15 cellular contexts compared by ENCODE assay signal in genomic region chr21:32558131-32558530, GRCh38. TPM values are rescaled to one million over a fixed set of nuclear protein-coding genes. Genes with fewer than 3 reads are reported as not detected.
DNase-seq lines count a peak whose midpoint lies in the region; ATAC-seq lines count a peak whose summit lies in the region.
"Had no signal": no experiment of that assay in that cellular context is flagged by ENCODE, and none has a peak within 500 bp of the region (broad histone marks: within the 10 kb centered on the region; RNA-seq: fewer than 3 reads in every experiment).

No MANE protein-coding gene starts in this region.

- H3K27me3 Mint-ChIP-seq in T-helper 17 cell (no peaks in the 10 kb centered on the region), T-cell (no peaks in the 10 kb centered on the region)
- H3K27me3 Mint-ChIP-seq in effector memory CD8-positive, alpha-beta T cell, result no peaks in the 10 kb centered on the region
- H3K27me3 Mint-ChIP-seq: CD4-positive, CD25-positive, alpha-beta regulatory T cell had no signal

- no peak for ATAC-seq in T-helper 17 cell
- ATAC-seq in effector memory CD8-positive, alpha-beta T cell (replicated peaks), result no peak
- ATAC-seq in T-cell (replicated peaks in 1 of 4), result no peak
- no peak for ATAC-seq in GM18861 (IDR thresholded peaks at IDR 0.05; ENCODE audit: unreplicated experiment)

- CTCF ChIA-PET in T-cell (lab: Charles Lee), result no interaction called here

- H3K36me3 Mint-ChIP-seq in T-helper 17 cell (ENCODE audit: low read depth) (no peaks in the 10 kb centered on the region), T-cell (no peaks in the 10 kb centered on the region)
- peaks cover 9% of the 10 kb centered on the region for H3K36me3 Mint-ChIP-seq in effector memory CD8-positive, alpha-beta T cell (ENCODE audit: insufficient read depth)
- H3K36me3 Mint-ChIP-seq: CD4-positive, CD25-positive, alpha-beta regulatory T cell had no signal

- H3K27ac Mint-ChIP-seq in T-helper 17 cell (peak overlapping the region; percentile 47), T-cell (no peak overlapping the region)
- peak overlapping the region; percentile 15 to 24 for H3K27ac Mint-ChIP-seq in effector memory CD8-positive, alpha-beta T cell
- H3K27ac Mint-ChIP-seq: CD4-positive, CD25-positive, alpha-beta regulatory T cell had no signal

- H3K4me1 Mint-ChIP-seq in T-helper 17 cell (peaks cover 24% of the 10 kb centered on the region), T-cell (peaks cover 0 to 11% (median 8%) of the 10 kb centered on the region in 3 donors)
- peaks cover 10 to 14% of the 10 kb centered on the region in 2 donors for H3K4me1 Mint-ChIP-seq in effector memory CD8-positive, alpha-beta T cell (ENCODE audit: low read depth in 2 of 2)

- H3K9me3 ChIP-seq in T-helper 17 cell (ENCODE audit: control insufficient read depth, low read length, poor library complexity, severe bottlenecking), result no peaks in the 10 kb centered on the region
- H3K9me3 ChIP-seq: BE2C, Caco-2 had no signal

- DNase-seq in T-helper 17 cell (no peak), myocyte (ENCODE audit: low read depth) (peak; percentile 28), T-cell (no peak), cerebellar cortex (ENCODE audit: low spot score) (no peak)
- DNase-seq in effector memory CD8-positive, alpha-beta T cell, result no peak
- DNase-seq: ACHN; BE2C; C1 segment of cervical spinal cord; Caco-2; CD4-positive, CD25-positive, alpha-beta regulatory T cell; GM23248; HCEC 1CT; IMR-90; KBM-7 had no signal

- H3K4me3 Mint-ChIP-seq in T-helper 17 cell (peak overlapping the region; percentile 9), T-cell (no peak overlapping the region)
- no peak overlapping the region for H3K4me3 Mint-ChIP-seq in effector memory CD8-positive, alpha-beta T cell
- H3K4me3 Mint-ChIP-seq: CD4-positive, CD25-positive, alpha-beta regulatory T cell had no signal

- POLR2A ChIA-PET in T-cell (lab: Charles Lee), result no interaction called here

- H3K9me3 Mint-ChIP-seq in effector memory CD8-positive, alpha-beta T cell, result no peaks in the 10 kb centered on the region
- no peaks in the 10 kb centered on the region for H3K9me3 Mint-ChIP-seq in T-cell

RNA-seq across cellular contexts. Expression of gene TCP10L, which starts 27.2 kb away (rescaled TPM):
- under 1 TPM in 1 of 2 donors, not detected in 1; 0.57 TPM for total RNA-seq in T-helper 17 cell
- total RNA-seq in myocyte, result 0.83 and 3.3 TPM in 2 replicates
- polyA plus RNA-seq in myocyte (2012), result 1.2 TPM
- total RNA-seq in T-cell, result under 1 TPM in 4 of 5 donors, not detected in 1; 0.19 to 0.73 (median 0.39) TPM
- total RNA-seq: Caco-2, IMR-90 had no signal
- polyA plus RNA-seq: GM23248 had no signal

RNA-seq across cellular contexts. Expression of gene CFAP298, which starts 54.0 kb away (rescaled TPM):
- 10 to 100 TPM; 20.3 to 22.5 TPM for total RNA-seq in T-helper 17 cell
- 55.5 and 71.4 TPM in 2 replicates for total RNA-seq in myocyte
- 35.1 TPM for polyA plus RNA-seq in myocyte (2012)
- 10 to 100 TPM; 19.5 to 36.8 (median 32.1) TPM for total RNA-seq in T-cell

Comparison
In these comparisons a context has a peak if more than half of its experiments do, and no peak if none do; other contexts are left out.
1. H3K27ac Mint-ChIP-seq: peak in T-helper 17 cell (single experiment) and effector memory CD8-positive, alpha-beta T cell (2 of 2); none in T-cell (0 of 2).